Comparison of ENCODE assay signal across 8 cellular contexts in the genomic region with DNA sequence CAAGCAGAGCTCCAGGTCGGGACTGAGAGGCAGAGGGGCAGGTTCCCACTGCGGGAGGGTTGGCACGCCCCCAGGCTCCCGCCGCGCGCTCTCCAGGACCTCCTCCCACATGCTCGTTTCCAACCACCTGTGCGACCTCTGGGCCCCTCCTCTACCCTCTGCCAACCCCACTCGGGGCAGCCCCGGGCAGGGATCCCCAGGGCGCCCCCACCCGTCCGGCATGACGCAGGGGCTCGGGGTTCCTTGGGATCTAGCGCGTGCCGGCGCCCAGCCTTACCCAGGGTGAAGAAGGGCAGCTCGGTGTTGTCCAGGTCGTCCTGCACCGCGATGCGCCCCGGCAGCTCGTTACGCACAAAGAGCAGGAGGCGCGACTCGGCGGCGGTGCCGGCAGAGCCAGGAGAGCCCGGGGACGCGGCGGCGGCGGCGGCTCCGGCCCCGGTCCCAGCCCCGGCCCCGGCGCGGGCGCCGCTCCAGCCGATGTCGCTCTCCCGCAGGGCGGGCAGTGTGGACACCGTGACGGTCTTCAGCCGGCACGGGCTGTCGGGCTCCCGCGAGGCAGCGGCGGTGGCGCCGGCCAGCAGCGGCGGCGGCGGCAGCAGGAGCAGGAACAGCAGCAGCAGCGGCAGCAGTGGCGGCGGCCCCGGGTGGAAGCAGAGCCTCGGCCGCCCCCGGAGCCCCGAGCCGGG. TPM values are rescaled to one million over a fixed set of nuclear protein-coding genes. Genes with fewer than 3 reads are reported as not detected.
DNase-seq lines count a peak whose midpoint lies in the region; ATAC-seq and TF ChIP-seq lines count a peak whose summit lies in the region.

No MANE protein-coding gene starts in this region.

- ATAC-seq in WTC11, result peak; percentile 19

- H3K9me3 ChIP-seq in iPS-18a (ENCODE audit: control insufficient read depth, low read depth, low read length) (no peaks in the 10 kb centered on the region), smooth muscle cell (replicated peaks; ENCODE audit: low read depth) (no peaks in the 10 kb centered on the region)

- H3K79me2 ChIP-seq in smooth muscle cell (ENCODE audit: low read depth), result no peaks in the 10 kb centered on the region

- H3K4me1 Mint-ChIP-seq in WTC11, result peaks cover 23% of the 10 kb centered on the region
- no peaks in the 10 kb centered on the region for H3K4me1 Mint-ChIP-seq in T-helper 2 cell treated with Interferon-gamma antibody and Interleukin-4, amounts not matched to agents 5 μg/mL and 100 μg/mL, for 36 hours (ENCODE audit: low read depth)

- peaks cover 5% of the 10 kb centered on the region for H3F3A ChIP-seq in smooth muscle cell (ENCODE audit: low read depth)

- H3K36me3 ChIP-seq in iPS-18a (ENCODE audit: control insufficient read depth, low read depth, low read length) (no peaks in the 10 kb centered on the region), smooth muscle cell (ENCODE audit: low read depth) (no peaks in the 10 kb centered on the region)

- H3K27me3 ChIP-seq in iPS-18a (ENCODE audit: control insufficient read depth, insufficient read depth, low read length) (peaks cover 68% of the 10 kb centered on the region), smooth muscle cell (ENCODE audit: low read depth) (peaks cover 71% of the 10 kb centered on the region)

- POLR2A ChIA-PET in WTC11 (lab: Charles Lee), result interaction anchor here (1.4 kb wide), 1 partner anchor 21 kb away, joined by 5 read pairs; no protein-coding TSS in a partner anchor

- no peaks in the 10 kb centered on the region for H4K20me1 ChIP-seq in smooth muscle cell (ENCODE audit: low read depth)

- no peaks in the 10 kb centered on the region for H3K9me3 Mint-ChIP-seq in WTC11
- no peaks in the 10 kb centered on the region for H3K9me3 Mint-ChIP-seq in T-helper 2 cell treated with Interferon-gamma antibody and Interleukin-4, amounts not matched to agents 5 μg/mL and 100 μg/mL, for 36 hours

- no peak overlapping the region for H3K27ac Mint-ChIP-seq in WTC11
- H3K27ac Mint-ChIP-seq in T-helper 2 cell treated with Interferon-gamma antibody and Interleukin-4, amounts not matched to agents 5 μg/mL and 100 μg/mL, for 36 hours, result no peak overlapping the region

- CTCF ChIA-PET in WTC11 (lab: Charles Lee), result interaction anchor here (0.9 to 3.9 kb wide), 12 partner anchors 11 to 384 kb away, joined by 3 to 37 read pairs (median 4); no protein-coding TSS in a partner anchor

- peak; percentile 22 for DNase-seq in NCI-H510A treated with DMSO at 0.1 percent for 48 hours (lab: John Stamatoyannopoulos, UW)
- no peak for DNase-seq in NCI-H510A (lab: John Stamatoyannopoulos, UW)
- peak; percentile 56 for DNase-seq in WTC11 (ENCODE audit: low spot score)
- peak; percentile 9 for DNase-seq in smooth muscle cell (lab: John Stamatoyannopoulos, UW; ENCODE audit: unreplicated experiment)
- DNase-seq in epidermal melanocyte (ENCODE audit: insufficient read length, low spot score), result no peak
- DNase-seq in GDM1 (lab: John Stamatoyannopoulos, UW), result no peak
- no peak for DNase-seq in T-helper 2 cell treated with Interferon-gamma antibody and Interleukin-4, amounts not matched to agents 5 μg/mL and 100 μg/mL, for 36 hours (ENCODE audit: low spot score)

- no peak overlapping the region for H2AFZ ChIP-seq in smooth muscle cell (ENCODE audit: low read depth)

- H3K4me3 ChIP-seq in iPS-18a (ENCODE audit: low read length) (peak overlapping the region; percentile 70), smooth muscle cell (peak overlapping the region; percentile 54)

- H3K36me3 Mint-ChIP-seq in WTC11, result no peaks in the 10 kb centered on the region
- H3K36me3 Mint-ChIP-seq in T-helper 2 cell treated with Interferon-gamma antibody and Interleukin-4, amounts not matched to agents 5 μg/mL and 100 μg/mL, for 36 hours (ENCODE audit: low read depth), result no peaks in the 10 kb centered on the region

- peaks cover 17% of the 10 kb centered on the region for H3K4me1 ChIP-seq in iPS-18a (ENCODE audit: control insufficient read depth, low read depth, low read length)
- peaks cover 21% of the 10 kb centered on the region for H3K4me1 ChIP-seq in smooth muscle cell (ENCODE audit: low read depth)

- WGBS in smooth muscle cell (ENCODE audit: low lambda C conversion rate), result 3% methylated on average over 54 of the region's 77 CpGs

- peak overlapping the region; percentile 85 for H3K4me3 Mint-ChIP-seq in WTC11
- no peak overlapping the region for H3K4me3 Mint-ChIP-seq in T-helper 2 cell treated with Interferon-gamma antibody and Interleukin-4, amounts not matched to agents 5 μg/mL and 100 μg/mL, for 36 hours

- no peak for TF ChIP-seq CTCF in WTC11 (IDR thresholded peaks at IDR 0.05)
- TF ChIP-seq CTCF in smooth muscle cell (IDR thresholded peaks at IDR 0.05; ENCODE audit: borderline replicate concordance, insufficient read depth, poor library complexity, severe bottlenecking), result no peak

- H3K27me3 Mint-ChIP-seq in WTC11 (ENCODE audit: low read depth), result peaks cover 28% of the 10 kb centered on the region
- H3K27me3 Mint-ChIP-seq in T-helper 2 cell treated with Interferon-gamma antibody and Interleukin-4, amounts not matched to agents 5 μg/mL and 100 μg/mL, for 36 hours (ENCODE audit: low read depth), result peaks cover 30% of the 10 kb centered on the region

- peak overlapping the region; percentile 93 for H3K4me2 ChIP-seq in smooth muscle cell

- H3K9ac ChIP-seq in iPS-18a (ENCODE audit: low read length) (no peak overlapping the region), smooth muscle cell (ENCODE audit: low read depth) (no peak overlapping the region)

- H3K27ac ChIP-seq in iPS-18a (ENCODE audit: low read length) (no peak overlapping the region), smooth muscle cell (ENCODE audit: low read depth) (no peak overlapping the region)

TF ChIP-seq in WTC11, 78 proteins besides CTCF, POLR2A, EP300 and RAD21 (continues in another document):
- TF ChIP-seq ZNF138 (CRISPR knock-in tag; conservative IDR thresholded peaks at IDR 0.05) (no peak), ETV6 (CRISPR knock-in tag; IDR thresholded peaks at IDR 0.05) (peak; percentile 55; the same call in 1 of the 2 replicates), ZNF263 (CRISPR knock-in tag; IDR thresholded peaks at IDR 0.05; ENCODE audit: low read depth) (no peak), JAZF1 (CRISPR knock-in tag; IDR thresholded peaks at IDR 0.05) (no peak), RELA (CRISPR knock-in tag; IDR thresholded peaks at IDR 0.05; ENCODE audit: borderline replicate concordance) (no peak), MXD4 (CRISPR knock-in tag; IDR thresholded peaks at IDR 0.05; ENCODE audit: borderline replicate concordance) (no peak), EMX1 (CRISPR knock-in tag; IDR thresholded peaks at IDR 0.05) (no peak), NR1H2 (CRISPR knock-in tag; IDR thresholded peaks at IDR 0.05) (no peak), ELF4 (CRISPR knock-in tag; IDR thresholded peaks at IDR 0.05; ENCODE audit: low read depth) (no peak)
- TF ChIP-seq, protein P1, sequence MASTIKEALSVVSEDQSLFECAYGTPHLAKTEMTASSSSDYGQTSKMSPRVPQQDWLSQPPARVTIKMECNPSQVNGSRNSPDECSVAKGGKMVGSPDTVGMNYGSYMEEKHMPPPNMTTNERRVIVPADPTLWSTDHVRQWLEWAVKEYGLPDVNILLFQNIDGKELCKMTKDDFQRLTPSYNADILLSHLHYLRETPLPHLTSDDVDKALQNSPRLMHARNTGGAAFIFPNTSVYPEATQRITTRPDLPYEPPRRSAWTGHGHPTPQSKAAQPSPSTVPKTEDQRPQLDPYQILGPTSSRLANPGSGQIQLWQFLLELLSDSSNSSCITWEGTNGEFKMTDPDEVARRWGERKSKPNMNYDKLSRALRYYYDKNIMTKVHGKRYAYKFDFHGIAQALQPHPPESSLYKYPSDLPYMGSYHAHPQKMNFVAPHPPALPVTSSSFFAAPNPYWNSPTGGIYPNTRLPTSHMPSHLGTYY (CRISPR knock-in tag; IDR thresholded peaks at IDR 0.05), result no peak
- TF ChIP-seq, protein P2, sequence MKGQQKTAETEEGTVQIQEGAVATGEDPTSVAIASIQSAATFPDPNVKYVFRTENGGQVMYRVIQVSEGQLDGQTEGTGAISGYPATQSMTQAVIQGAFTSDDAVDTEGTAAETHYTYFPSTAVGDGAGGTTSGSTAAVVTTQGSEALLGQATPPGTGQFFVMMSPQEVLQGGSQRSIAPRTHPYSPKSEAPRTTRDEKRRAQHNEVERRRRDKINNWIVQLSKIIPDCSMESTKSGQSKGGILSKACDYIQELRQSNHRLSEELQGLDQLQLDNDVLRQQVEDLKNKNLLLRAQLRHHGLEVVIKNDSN (CRISPR knock-in tag; IDR thresholded peaks at IDR 0.05), result 0 out of 2 replicates have a peak, but pooled peaks have one; percentile 42
- TF ChIP-seq, protein P3, sequence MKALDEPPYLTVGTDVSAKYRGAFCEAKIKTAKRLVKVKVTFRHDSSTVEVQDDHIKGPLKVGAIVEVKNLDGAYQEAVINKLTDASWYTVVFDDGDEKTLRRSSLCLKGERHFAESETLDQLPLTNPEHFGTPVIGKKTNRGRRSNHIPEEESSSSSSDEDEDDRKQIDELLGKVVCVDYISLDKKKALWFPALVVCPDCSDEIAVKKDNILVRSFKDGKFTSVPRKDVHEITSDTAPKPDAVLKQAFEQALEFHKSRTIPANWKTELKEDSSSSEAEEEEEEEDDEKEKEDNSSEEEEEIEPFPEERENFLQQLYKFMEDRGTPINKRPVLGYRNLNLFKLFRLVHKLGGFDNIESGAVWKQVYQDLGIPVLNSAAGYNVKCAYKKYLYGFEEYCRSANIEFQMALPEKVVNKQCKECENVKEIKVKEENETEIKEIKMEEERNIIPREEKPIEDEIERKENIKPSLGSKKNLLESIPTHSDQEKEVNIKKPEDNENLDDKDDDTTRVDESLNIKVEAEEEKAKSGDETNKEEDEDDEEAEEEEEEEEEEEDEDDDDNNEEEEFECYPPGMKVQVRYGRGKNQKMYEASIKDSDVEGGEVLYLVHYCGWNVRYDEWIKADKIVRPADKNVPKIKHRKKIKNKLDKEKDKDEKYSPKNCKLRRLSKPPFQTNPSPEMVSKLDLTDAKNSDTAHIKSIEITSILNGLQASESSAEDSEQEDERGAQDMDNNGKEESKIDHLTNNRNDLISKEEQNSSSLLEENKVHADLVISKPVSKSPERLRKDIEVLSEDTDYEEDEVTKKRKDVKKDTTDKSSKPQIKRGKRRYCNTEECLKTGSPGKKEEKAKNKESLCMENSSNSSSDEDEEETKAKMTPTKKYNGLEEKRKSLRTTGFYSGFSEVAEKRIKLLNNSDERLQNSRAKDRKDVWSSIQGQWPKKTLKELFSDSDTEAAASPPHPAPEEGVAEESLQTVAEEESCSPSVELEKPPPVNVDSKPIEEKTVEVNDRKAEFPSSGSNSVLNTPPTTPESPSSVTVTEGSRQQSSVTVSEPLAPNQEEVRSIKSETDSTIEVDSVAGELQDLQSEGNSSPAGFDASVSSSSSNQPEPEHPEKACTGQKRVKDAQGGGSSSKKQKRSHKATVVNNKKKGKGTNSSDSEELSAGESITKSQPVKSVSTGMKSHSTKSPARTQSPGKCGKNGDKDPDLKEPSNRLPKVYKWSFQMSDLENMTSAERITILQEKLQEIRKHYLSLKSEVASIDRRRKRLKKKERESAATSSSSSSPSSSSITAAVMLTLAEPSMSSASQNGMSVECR (CRISPR knock-in tag; IDR thresholded peaks at IDR 0.05; ENCODE audit: borderline replicate concordance), result 0 out of 2 replicates have a peak, but pooled peaks have one; percentile 54

RNA-seq across cellular contexts. Expression of a gene that starts 0.5 kb away (rescaled TPM):
- total RNA-seq in WTC11 (2021) (16.2 to 18.7 TPM (median 17.7 TPM) in 3 replicates), smooth muscle cell (6.7 and 7.0 TPM in 2 replicates)
- polyA plus RNA-seq in smooth muscle cell, result 6.5 and 9.3 TPM in 2 replicates

Comparison
In these comparisons a context has a peak if more than half of its experiments do, and no peak if none do; other contexts are left out.
1. DNase-seq: peak in NCI-H510A treated with DMSO at 0.1 percent for 48 hours (single experiment), WTC11 (single experiment) and smooth muscle cell (single experiment); none in NCI-H510A (single experiment), epidermal melanocyte (single experiment), GDM1 (single experiment) and T-helper 2 cell treated with Interferon-gamma antibody and Interleukin-4, amounts not matched to agents 5 μg/mL and 100 μg/mL, for 36 hours (single experiment).